ENCODE assay signal across 1 cellular context in genomic region chr2:72825271-72826155, GRCh38.
TF ChIP-seq lines count a peak whose summit lies in the region.

TSS of gene EXOC6B (minus strand) at chr2:72826033.

TF ChIP-seq in HEK293, 187 proteins besides CTCF, POLR2A, EP300 and RAD21 (continued from another document and continues in another):
- TF ChIP-seq ZNF274 (IDR thresholded peaks at IDR 0.05; ENCODE audit: low read length) (no peak), ZNF274 (tag by site-specific recombination; IDR thresholded peaks at IDR 0.05; ENCODE audit: borderline replicate concordance) (no peak), ZNF23 (tag by site-specific recombination; IDR thresholded peaks at IDR 0.05; ENCODE audit: borderline replicate concordance) (no peak), BCL11A (tag by site-specific recombination; IDR thresholded peaks at IDR 0.05; ENCODE audit: low read depth) (0 out of 2 replicates have a peak, but pooled peaks have one; percentile 25), HOXD13 (CRISPR knock-in tag; IDR thresholded peaks at IDR 0.05; ENCODE audit: borderline replicate concordance) (no peak), ZBTB17 (tag by site-specific recombination; IDR thresholded peaks at IDR 0.05) (peak; percentile 95), ZNF26 (tag by site-specific recombination; IDR thresholded peaks at IDR 0.05) (no peak), KLF8 (tag by site-specific recombination; IDR thresholded peaks at IDR 0.05) (peak; percentile 91), ZNF639 (tag by site-specific recombination; IDR thresholded peaks at IDR 0.05) (no peak), OSR2 (tag by site-specific recombination; IDR thresholded peaks at IDR 0.05) (no peak), ZNF501 (tag by site-specific recombination; IDR thresholded peaks at IDR 0.05) (peak; percentile 86), ZNF600 (tag by site-specific recombination; IDR thresholded peaks at IDR 0.05) (peak; percentile 86), BCL11B (tag by site-specific recombination; IDR thresholded peaks at IDR 0.05; ENCODE audit: low read depth) (0 out of 2 replicates have a peak, but pooled peaks have one; percentile 36), ZNF660 (tag by site-specific recombination; IDR thresholded peaks at IDR 0.05) (no peak), ZNF560 (tag by site-specific recombination; IDR thresholded peaks at IDR 0.05; ENCODE audit: borderline replicate concordance) (no peak), IKZF3 (tag by site-specific recombination; IDR thresholded peaks at IDR 0.05) (peak; percentile 67), ZBTB20 (tag by site-specific recombination; IDR thresholded peaks at IDR 0.05) (peak; percentile 93), ZNF555 (tag by site-specific recombination; conservative IDR thresholded peaks at IDR 0.05) (no peak), ZNF174 (tag by site-specific recombination; IDR thresholded peaks at IDR 0.05) (no peak), ZNF792 (tag by site-specific recombination; IDR thresholded peaks at IDR 0.05) (no peak), ZFP69B (tag by site-specific recombination; IDR thresholded peaks at IDR 0.05) (peak; percentile 70; the same call in 1 of the 2 replicates), ZNF701 (tag by site-specific recombination; IDR thresholded peaks at IDR 0.05) (no peak), SP2 (tag by site-specific recombination; IDR thresholded peaks at IDR 0.05) (peak; percentile 78), ZBTB48 (tag by site-specific recombination; IDR thresholded peaks at IDR 0.05) (peak; percentile 70), ZNF473 (tag by site-specific recombination; IDR thresholded peaks at IDR 0.05) (no peak), INSM2 (tag by site-specific recombination; IDR thresholded peaks at IDR 0.05) (0 out of 2 replicates have a peak, but pooled peaks have one; percentile 11), ZNF514 (tag by site-specific recombination; IDR thresholded peaks at IDR 0.05) (no peak), REPIN1 (tag by site-specific recombination; IDR thresholded peaks at IDR 0.05; ENCODE audit: low read depth) (no peak), TRIM28 (IDR thresholded peaks at IDR 0.05; ENCODE audit: borderline replicate concordance, low read length) (no peak), ZNF112 (tag by site-specific recombination; IDR thresholded peaks at IDR 0.05) (no peak), ZNF248 (tag by site-specific recombination; IDR thresholded peaks at IDR 0.05) (no peak), ZNF146 (tag by site-specific recombination; IDR thresholded peaks at IDR 0.05) (no peak), ZBTB10 (tag by site-specific recombination; IDR thresholded peaks at IDR 0.05) (no peak), WT1 (tag by site-specific recombination; IDR thresholded peaks at IDR 0.05) (peak; percentile 50; the same call in 1 of the 2 replicates), ZNF677 (tag by site-specific recombination; IDR thresholded peaks at IDR 0.05) (no peak), ZNF394 (tag by site-specific recombination; IDR thresholded peaks at IDR 0.05; ENCODE audit: borderline replicate concordance) (no peak; the same call in 1 of the 2 replicates), ZBTB7A (tag by site-specific recombination; IDR thresholded peaks at IDR 0.05; ENCODE audit: low read depth) (no peak; the same call in 1 of the 2 replicates), SP7 (tag by site-specific recombination; IDR thresholded peaks at IDR 0.05) (peak; percentile 64), ZFP3 (tag by site-specific recombination; IDR thresholded peaks at IDR 0.05; ENCODE audit: low read depth) (no peak), ZNF354C (tag by site-specific recombination; IDR thresholded peaks at IDR 0.05; ENCODE audit: borderline replicate concordance, low read depth) (no peak), ZNF664 (tag by site-specific recombination; IDR thresholded peaks at IDR 0.05) (no peak), SCRT1 (tag by site-specific recombination; IDR thresholded peaks at IDR 0.05; ENCODE audit: borderline replicate concordance) (no peak), ZBTB44 (tag by site-specific recombination; IDR thresholded peaks at IDR 0.05) (no peak), ZNF791 (tag by site-specific recombination; IDR thresholded peaks at IDR 0.05) (no peak; the same call in 1 of the 2 replicates), ZNF610 (tag by site-specific recombination; IDR thresholded peaks at IDR 0.05; ENCODE audit: borderline replicate concordance) (peak; percentile 97), ZNF580 (tag by site-specific recombination; IDR thresholded peaks at IDR 0.05) (no peak; the same call in 1 of the 2 replicates), SETDB1 (IDR thresholded peaks at IDR 0.05; ENCODE audit: insufficient read length, low read length) (no peak), ZNF510 (tag by site-specific recombination; IDR thresholded peaks at IDR 0.05; ENCODE audit: insufficient replicate concordance) (no peak), ZSCAN23 (tag by site-specific recombination; IDR thresholded peaks at IDR 0.05) (no peak), ZNF140 (tag by site-specific recombination; IDR thresholded peaks at IDR 0.05) (no peak), ZNF426 (tag by site-specific recombination; IDR thresholded peaks at IDR 0.05) (no peak), ZBTB6 (tag by site-specific recombination; IDR thresholded peaks at IDR 0.05) (peak; percentile 87), ZNF311 (tag by site-specific recombination; IDR thresholded peaks at IDR 0.05; ENCODE audit: borderline replicate concordance) (no peak), ZSCAN5A (tag by site-specific recombination; IDR thresholded peaks at IDR 0.05) (no peak), OVOL3 (tag by site-specific recombination; IDR thresholded peaks at IDR 0.05) (no peak), ZNF221 (tag by site-specific recombination; IDR thresholded peaks at IDR 0.05; ENCODE audit: borderline replicate concordance) (no peak), ZNF18 (tag by site-specific recombination; IDR thresholded peaks at IDR 0.05) (no peak), YY1 (tag by site-specific recombination; IDR thresholded peaks at IDR 0.05) (peak; percentile 85), EGR2 (tag by site-specific recombination; IDR thresholded peaks at IDR 0.05; ENCODE audit: low read depth) (peak; percentile 54), MEIS1 (CRISPR knock-in tag; IDR thresholded peaks at IDR 0.05; ENCODE audit: borderline replicate concordance) (no peak; the same call in 1 of the 2 replicates), ZNF366 (tag by site-specific recombination; conservative IDR thresholded peaks at IDR 0.05) (peak; percentile 66; the same call in 1 of the 2 replicates), ZNF433 (tag by site-specific recombination; IDR thresholded peaks at IDR 0.05; ENCODE audit: low read depth) (no peak), ZNF211 (tag by site-specific recombination; IDR thresholded peaks at IDR 0.05; ENCODE audit: low read depth) (no peak), KLF1 (tag by site-specific recombination; IDR thresholded peaks at IDR 0.05) (peak; percentile 81; the same call in 1 of the 2 replicates), ZBTB1 (tag by site-specific recombination; IDR thresholded peaks at IDR 0.05) (no peak), ZNF121 (tag by site-specific recombination; IDR thresholded peaks at IDR 0.05) (0 out of 2 replicates have a peak, but pooled peaks have one; percentile 33)
